Comparison of ENCODE assay signal across 4 cellular contexts in the genomic region with DNA sequence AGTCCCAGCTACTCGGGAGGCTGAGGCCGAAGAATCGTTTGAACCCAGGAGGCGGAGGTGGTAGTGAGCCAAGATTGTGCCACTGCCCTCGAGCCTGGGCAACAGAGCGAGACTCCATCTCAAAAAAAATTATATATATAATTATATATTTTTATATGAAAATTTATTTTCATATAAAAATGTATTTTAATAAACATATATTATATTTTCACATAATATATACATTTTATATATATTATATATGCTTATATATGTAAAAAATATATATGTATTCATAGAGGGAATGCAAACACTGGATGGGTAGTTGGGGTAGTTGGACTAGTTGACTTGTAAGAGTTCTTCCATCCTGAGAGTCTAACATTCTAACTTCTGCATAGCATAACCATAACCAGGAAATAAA. TPM values are rescaled to one million over a fixed set of nuclear protein-coding genes. Genes with fewer than 3 reads are reported as not detected.
"Had no signal": no experiment of that assay in that cellular context is flagged by ENCODE, and none has a peak within 500 bp of the region (broad histone marks: within the 10 kb centered on the region; RNA-seq: fewer than 3 reads in every experiment).

No MANE protein-coding gene starts in this region.

- DNase-seq: GDM1, GF-D8 had no signal

- ATAC-seq: GM12878 had no signal

- H3K4me3 ChIP-seq: GM12878 had no signal

RNA-seq across cellular contexts. Expression of gene DEUP1, which starts 20.3 kb away (rescaled TPM):
- total RNA-seq: G401, GM12878 had no signal
